In the genomic region with DNA sequence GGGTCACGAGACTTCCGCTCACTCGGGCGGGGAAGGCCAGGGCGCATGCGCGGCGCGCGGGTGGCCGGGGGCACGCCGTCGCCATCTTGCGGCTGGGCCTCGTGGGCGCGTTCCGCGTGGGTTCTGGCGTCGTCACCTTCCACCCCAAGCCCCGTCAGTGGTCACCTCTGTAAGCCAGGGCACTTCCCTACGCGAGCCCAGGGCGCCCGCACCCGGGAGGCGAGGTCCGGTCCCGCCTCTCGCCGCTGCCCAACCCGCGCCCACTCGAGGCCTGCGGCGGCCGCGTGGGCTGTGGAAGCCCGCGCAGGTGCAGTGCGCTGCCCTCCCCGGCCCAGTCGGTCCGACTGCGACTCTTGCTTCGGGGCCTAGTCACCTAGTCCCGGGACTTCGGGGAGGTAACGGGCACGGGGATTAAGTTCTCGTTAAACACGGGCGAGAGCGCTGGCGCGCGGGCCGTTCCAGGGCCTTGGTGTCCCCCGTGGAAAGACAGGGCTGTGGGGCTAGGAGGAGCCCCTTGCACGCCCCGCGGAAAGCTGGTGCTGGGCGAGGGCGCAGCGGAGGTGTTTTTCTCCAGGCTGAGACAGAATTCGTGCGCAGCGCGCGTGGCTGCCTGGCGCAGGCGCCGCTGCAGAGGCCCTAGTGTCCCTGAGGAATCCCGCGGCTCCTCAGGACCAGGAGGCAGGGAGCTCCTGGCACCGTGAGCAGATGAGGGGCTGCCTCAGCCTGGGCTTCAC, we compare ENCODE assay signal across 8 cellular contexts. TPM values are rescaled to one million over a fixed set of nuclear protein-coding genes. Genes with fewer than 3 reads are reported as not detected.
DNase-seq lines count a peak whose midpoint lies in the region; ATAC-seq, FAIRE-seq and TF ChIP-seq lines count a peak whose summit lies in the region.

No MANE protein-coding gene starts in this region.

- TF ChIP-seq CTCF in LNCaP clone FGC (IDR thresholded peaks at IDR 0.05; ENCODE audit: control insufficient read depth, extremely low read depth, insufficient read depth) (peak; percentile 45), pancreas (IDR thresholded peaks at IDR 0.05) (no peak), tibial artery (IDR thresholded peaks at IDR 0.05) (peak; percentile 20 to 26)

- H3K4me1 ChIP-seq in pancreas (peaks cover 10 to 31% (median 20%) of the 10 kb centered on the region in 3 donors), tibial artery (peaks cover 0 to 49% (median 32%) of the 10 kb centered on the region in 4 donors)

- no peaks in the 10 kb centered on the region for H3K9me3 Mint-ChIP-seq in activated naive CD8-positive, alpha-beta T cell (ENCODE audit: low read depth)

- peak overlapping the region; percentile 94 for H3K27ac Mint-ChIP-seq in activated naive CD8-positive, alpha-beta T cell

- H3K4me1 Mint-ChIP-seq in activated naive CD8-positive, alpha-beta T cell (ENCODE audit: low read depth) = peaks cover 35% of the 10 kb centered on the region

- DNase-seq in D341Med (ENCODE audit: low spot score) (peak; percentile 100), LNCaP clone FGC (ENCODE audit: low read depth) (no peak), SKM-1 (lab: John Stamatoyannopoulos, UW; ENCODE audit: unreplicated experiment) (peak; percentile 76), Right ventricle myocardium inferior (ENCODE audit: missing footprints) (peak; percentile 97), pancreas (peak; percentile 93 to 99 (median 96)), tibial artery (peak; percentile 93 to 97)

- no peak for FAIRE-seq in pancreas (lab: Jason Lieb, UNC)

- ATAC-seq in GM21529 (IDR thresholded peaks at IDR 0.05; ENCODE audit: unreplicated experiment) (peak; percentile 41), Right ventricle myocardium inferior (peak; percentile 44), pancreas (peak; percentile 62 to 72 (median 66))

- H3K36me3 Mint-ChIP-seq in activated naive CD8-positive, alpha-beta T cell = no peaks in the 10 kb centered on the region

- H3K27ac ChIP-seq in pancreas (peak overlapping the region; percentile 96 to 100 (median 98)), tibial artery (peak overlapping the region; percentile 87 to 97)

- H3K4me3 ChIP-seq in LNCaP clone FGC (ENCODE audit: low read depth, low read length) (peak overlapping the region; percentile 65), pancreas (peak overlapping the region; percentile 59 to 96 (median 84)), tibial artery (peak overlapping the region; percentile 61 to 94)

- peak overlapping the region; percentile 88 for H3K4me3 Mint-ChIP-seq in activated naive CD8-positive, alpha-beta T cell

- H3K27me3 ChIP-seq in pancreas (no peaks in the 10 kb centered on the region), tibial artery (no peaks in the 10 kb centered on the region)

- 0 to 1% methylated on average over 61 to 78 of the region's 78 CpGs for WGBS in pancreas, 2 donors

- H3K36me3 ChIP-seq in pancreas (peaks cover 0 to 16% (median 10%) of the 10 kb centered on the region in 3 donors), tibial artery (peaks cover 7 to 32% (median 22%) of the 10 kb centered on the region in 3 donors)

- intact Hi-C loops in Right ventricle myocardium inferior (cut with DNase I) (no loop called here), pancreas (cut with DNase I) (no loop called here), tibial artery (cut with DNase I; ENCODE audit: low total_unique reads) (no loop called here)

- no peaks in the 10 kb centered on the region for H3K9me3 ChIP-seq in pancreas
- H3K9me3 ChIP-seq in tibial artery = no peaks in the 10 kb centered on the region

- no peaks in the 10 kb centered on the region for H3K27me3 Mint-ChIP-seq in activated naive CD8-positive, alpha-beta T cell

RNA-seq across cellular contexts. Expression of a gene that starts 0.4 kb away (rescaled TPM):
- 126 TPM for total RNA-seq in Right ventricle myocardium inferior
- 100 to 1,000 TPM in 5 of 6 donors, 10 to 100 TPM in 1; 99.5 to 170 (median 160) TPM for total RNA-seq in pancreas
- 100 to 1,000 TPM; 157 to 225 TPM for polyA plus RNA-seq in pancreas

RNA-seq across cellular contexts. Expression of a gene that starts 11.2 kb away (rescaled TPM):
- total RNA-seq in Right ventricle myocardium inferior = 355 TPM
- total RNA-seq in pancreas = 1,000 to 10,000 TPM; 1,057 to 2,130 (median 1,556) TPM
- 1,000 to 10,000 TPM in 1 of 2 donors, 100 to 1,000 TPM in 1; 876 to 1,399 TPM for polyA plus RNA-seq in pancreas

RNA-seq across cellular contexts. Expression of a gene that starts 19.8 kb away (rescaled TPM):
- total RNA-seq in Right ventricle myocardium inferior = 35.5 TPM
- 10 to 100 TPM; 14.4 to 27.8 (median 23.4) TPM for total RNA-seq in pancreas
- polyA plus RNA-seq in pancreas = 10 to 100 TPM; 10.3 to 22.6 TPM

RNA-seq across cellular contexts. Expression of a gene that starts 20.0 kb away (rescaled TPM):
- total RNA-seq in Right ventricle myocardium inferior = 179 TPM
- total RNA-seq in pancreas = 10 to 100 TPM; 33.3 to 45.5 (median 42.5) TPM
- polyA plus RNA-seq in pancreas = 100 to 1,000 TPM in 1 of 2 donors, 10 to 100 TPM in 1; 95.1 to 112 TPM

RNA-seq across cellular contexts. Expression of a gene that starts 30.5 kb away (rescaled TPM):
- total RNA-seq in Right ventricle myocardium inferior (0.38 TPM), pancreas (under 1 TPM in 4 of 6 donors, not detected in 2; 0.19 to 0.62 (median 0.34) TPM)
- under 1 TPM; 0.34 to 0.45 TPM for polyA plus RNA-seq in pancreas

Comparison
In these comparisons a context has a peak if more than half of its experiments do, and no peak if none do; other contexts are left out.
1. CTCF ChIP-seq: peak in LNCaP clone FGC (single experiment) and tibial artery (2 of 2); none in pancreas (0 of 4).
2. Peak in every context shown above with its lines, with median percentiles within 50 percentile points of each other: ATAC-seq and H3K4me3 ChIP-seq.